In the genomic region with DNA sequence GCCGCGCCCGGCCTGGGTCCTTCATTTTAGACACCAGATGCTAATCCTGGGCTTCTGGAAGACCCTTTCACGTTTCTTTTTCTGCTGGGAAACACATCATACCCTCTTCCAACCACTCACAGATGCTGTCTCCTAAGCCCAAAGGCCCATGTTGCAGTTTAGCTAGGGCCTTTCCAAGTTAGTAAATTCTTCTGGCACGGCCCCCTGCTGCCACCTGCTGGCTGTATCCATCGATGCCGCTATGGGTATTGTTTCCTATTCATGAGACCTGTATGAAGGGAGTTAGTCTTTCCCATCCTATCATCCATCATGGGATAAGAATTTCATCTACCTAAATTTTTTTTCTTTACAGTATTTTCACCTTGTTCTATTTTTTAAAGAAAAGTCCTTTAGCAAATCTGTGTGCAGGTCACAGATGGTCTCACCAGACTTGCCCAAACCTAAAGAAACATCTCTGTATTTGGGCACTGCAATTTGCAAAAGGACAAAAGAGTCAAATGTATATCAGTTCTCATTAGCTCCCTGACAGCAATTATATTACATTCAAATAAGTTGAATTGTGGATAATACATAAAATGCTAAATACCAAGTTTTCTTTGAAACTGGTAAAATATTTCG, we compare ENCODE assay signal across 8 cellular contexts. TPM values are rescaled to one million over a fixed set of nuclear protein-coding genes. Genes with fewer than 3 reads are reported as not detected.
DNase-seq lines count a peak whose midpoint lies in the region; ATAC-seq and TF ChIP-seq lines count a peak whose summit lies in the region.

No MANE protein-coding gene starts in this region.

- H2AFZ ChIP-seq in neural cell (ENCODE audit: low read depth, low read length), result no peak overlapping the region

- TF ChIP-seq POLR2A in esophagus muscularis mucosa (IDR thresholded peaks at IDR 0.05; ENCODE audit: low read depth) (no peak), stomach (IDR thresholded peaks at IDR 0.05) (no peak)

- ATAC-seq in GM21447 (IDR thresholded peaks at IDR 0.05; ENCODE audit: unreplicated experiment), result no peak

- TF ChIP-seq EP300 in esophagus muscularis mucosa (IDR thresholded peaks at IDR 0.05) (no peak), neural cell (conservative IDR thresholded peaks at IDR 0.05; ENCODE audit: poor library complexity, severe bottlenecking) (no peak), stomach (IDR thresholded peaks at IDR 0.05) (no peak)

- no peaks in the 10 kb centered on the region for H3K36me3 ChIP-seq in esophagus muscularis mucosa
- no peaks in the 10 kb centered on the region for H3K36me3 ChIP-seq in neural cell (ENCODE audit: insufficient read depth, low read length)
- no peaks in the 10 kb centered on the region for H3K36me3 ChIP-seq in stomach

- no peaks in the 10 kb centered on the region for H3K9me2 ChIP-seq in neural cell (ENCODE audit: insufficient read depth, low read length)

- no peaks in the 10 kb centered on the region for H3F3A ChIP-seq in neural cell (ENCODE audit: insufficient read depth, low read length, poor library complexity, severe bottlenecking)

- H3K4me1 ChIP-seq in esophagus muscularis mucosa, result no peaks in the 10 kb centered on the region
- peaks cover 0 to 14% (median 10%) of the 10 kb centered on the region in 4 donors for H3K4me1 ChIP-seq in stomach

- H3K4me2 ChIP-seq in neural cell (ENCODE audit: low read length), result no peak overlapping the region

- no peaks in the 10 kb centered on the region for H3K27me3 ChIP-seq in esophagus muscularis mucosa
- H3K27me3 ChIP-seq in neural cell (ENCODE audit: insufficient read depth, low read depth, low read length), result no peaks in the 10 kb centered on the region
- H3K27me3 ChIP-seq in stomach, result no peaks in the 10 kb centered on the region

- H3K9me3 ChIP-seq in esophagus muscularis mucosa (no peaks in the 10 kb centered on the region), neural cell (ENCODE audit: low read length) (no peaks in the 10 kb centered on the region), stomach (no peaks in the 10 kb centered on the region)

- H3K79me2 ChIP-seq in neural cell (replicated peaks; ENCODE audit: insufficient read depth, low read length), result no peaks in the 10 kb centered on the region

- TF ChIP-seq CTCF in esophagus muscularis mucosa (IDR thresholded peaks at IDR 0.05) (peak; percentile 66 to 77 (median 67)), neural cell (IDR thresholded peaks at IDR 0.05; ENCODE audit: poor library complexity, severe bottlenecking) (peak; percentile 69), stomach (IDR thresholded peaks at IDR 0.05) (peak in 5 of 7 experiments; percentile 57 to 77 (median 61))

- no peaks in the 10 kb centered on the region for H4K20me1 ChIP-seq in neural cell (ENCODE audit: insufficient read depth)

- 46% methylated on average over 8 of the region's 8 CpGs for WGBS in esophagus muscularis mucosa
- 46 to 49% (median 48%) methylated on average over 8 of the region's 8 CpGs for WGBS in stomach, 5 donors

- H3K4me3 ChIP-seq in esophagus muscularis mucosa (no peak overlapping the region), neural cell (ENCODE audit: low read length) (no peak overlapping the region), stomach (no peak overlapping the region)

- no peak overlapping the region for H3K9ac ChIP-seq in neural cell (ENCODE audit: low read length)

- H3K27ac ChIP-seq in esophagus muscularis mucosa (replicated peaks in 1 of 4) (no peak overlapping the region), neural cell (ENCODE audit: low read length) (no peak overlapping the region), stomach (no peak overlapping the region)

- intact Hi-C loops in esophagus muscularis mucosa (cut with DNase I), result loop anchor here (5.0 kb wide), 1 partner anchor 39 kb away; a partner anchor contains a TSS
- intact Hi-C loops in stomach (cut with DNase I; ENCODE audit: low total_unique reads), result no loop called here

- TF ChIP-seq RAD21 in neural cell (conservative IDR thresholded peaks at IDR 0.05), result peak; percentile 75

- DNase-seq in ELF-1 (ENCODE audit: low read depth, low spot score), result peak; percentile 91
- peak; percentile 26 for DNase-seq in HS-5 (ENCODE audit: low read depth)
- DNase-seq in OCI-M1 (lab: John Stamatoyannopoulos, UW), result peak; percentile 81
- peak; percentile 55 for DNase-seq in activated T-cell treated with anti-CD3 and anti-CD28 coated beads for 4 hours
- DNase-seq in esophagus muscularis mucosa (ENCODE audit: extremely low spot score), result peak; percentile 92
- DNase-seq in stomach, result peak; percentile 87

TF ChIP-seq in neural cell, 6 proteins besides CTCF, POLR2A, EP300 and RAD21:
- TF ChIP-seq, protein P1, sequence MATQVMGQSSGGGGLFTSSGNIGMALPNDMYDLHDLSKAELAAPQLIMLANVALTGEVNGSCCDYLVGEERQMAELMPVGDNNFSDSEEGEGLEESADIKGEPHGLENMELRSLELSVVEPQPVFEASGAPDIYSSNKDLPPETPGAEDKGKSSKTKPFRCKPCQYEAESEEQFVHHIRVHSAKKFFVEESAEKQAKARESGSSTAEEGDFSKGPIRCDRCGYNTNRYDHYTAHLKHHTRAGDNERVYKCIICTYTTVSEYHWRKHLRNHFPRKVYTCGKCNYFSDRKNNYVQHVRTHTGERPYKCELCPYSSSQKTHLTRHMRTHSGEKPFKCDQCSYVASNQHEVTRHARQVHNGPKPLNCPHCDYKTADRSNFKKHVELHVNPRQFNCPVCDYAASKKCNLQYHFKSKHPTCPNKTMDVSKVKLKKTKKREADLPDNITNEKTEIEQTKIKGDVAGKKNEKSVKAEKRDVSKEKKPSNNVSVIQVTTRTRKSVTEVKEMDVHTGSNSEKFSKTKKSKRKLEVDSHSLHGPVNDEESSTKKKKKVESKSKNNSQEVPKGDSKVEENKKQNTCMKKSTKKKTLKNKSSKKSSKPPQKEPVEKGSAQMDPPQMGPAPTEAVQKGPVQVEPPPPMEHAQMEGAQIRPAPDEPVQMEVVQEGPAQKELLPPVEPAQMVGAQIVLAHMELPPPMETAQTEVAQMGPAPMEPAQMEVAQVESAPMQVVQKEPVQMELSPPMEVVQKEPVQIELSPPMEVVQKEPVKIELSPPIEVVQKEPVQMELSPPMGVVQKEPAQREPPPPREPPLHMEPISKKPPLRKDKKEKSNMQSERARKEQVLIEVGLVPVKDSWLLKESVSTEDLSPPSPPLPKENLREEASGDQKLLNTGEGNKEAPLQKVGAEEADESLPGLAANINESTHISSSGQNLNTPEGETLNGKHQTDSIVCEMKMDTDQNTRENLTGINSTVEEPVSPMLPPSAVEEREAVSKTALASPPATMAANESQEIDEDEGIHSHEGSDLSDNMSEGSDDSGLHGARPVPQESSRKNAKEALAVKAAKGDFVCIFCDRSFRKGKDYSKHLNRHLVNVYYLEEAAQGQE (IDR thresholded peaks at IDR 0.05; ENCODE audit: borderline replicate concordance), result no peak
- TF ChIP-seq POLR2AphosphoS5 (IDR thresholded peaks at IDR 0.05) (no peak), MXI1 (conservative IDR thresholded peaks at IDR 0.05; ENCODE audit: poor library complexity, severe bottlenecking) (no peak), EZH2 (IDR thresholded peaks at IDR 0.05; ENCODE audit: borderline replicate concordance, insufficient read depth, low read length, poor library complexity, severe bottlenecking) (no peak), SMC3 (conservative IDR thresholded peaks at IDR 0.05; ENCODE audit: poor library complexity) (peak; percentile 73), TAF1 (IDR thresholded peaks at IDR 0.05; ENCODE audit: low read depth) (no peak)

RNA-seq across cellular contexts. Expression of a gene that starts 37.8 kb away (rescaled TPM):
- total RNA-seq in esophagus muscularis mucosa (10 to 100 TPM in 1 of 4 donors, 1 to 10 TPM in 3; 2.8 to 10.7 (median 3.3) TPM), stomach (10 to 100 TPM in 4 of 5 donors, under 1 TPM in 1; 0.29 to 25.6 (median 17.9) TPM)
- polyA plus RNA-seq in neural cell (11.6 and 12.1 TPM in 2 replicates), stomach (1 to 10 TPM in 2 of 3 donors, under 1 TPM in 1; 0.76 to 3.0 (median 2.2) TPM)
- 27.8 and 32.8 TPM in 2 replicates for polyA minus RNA-seq in neural cell

RNA-seq across cellular contexts. Expression of a gene that starts 40.2 kb away (rescaled TPM):
- total RNA-seq in esophagus muscularis mucosa (10 to 100 TPM in 1 of 4 donors, 1 to 10 TPM in 3; 7.2 to 10.6 (median 9.4) TPM), stomach (10 to 100 TPM in 2 of 5 donors, 1 to 10 TPM in 2, under 1 TPM in 1; 0.58 to 25.5 (median 7.5) TPM)
- polyA plus RNA-seq in neural cell (8.9 and 12.1 TPM in 2 replicates), stomach (1 to 10 TPM; 3.6 to 7.9 (median 5.2) TPM)
- 16.8 TPM in 2 replicates for polyA minus RNA-seq in neural cell

Comparison
In these comparisons a context has a peak if more than half of its experiments do, and no peak if none do; other contexts are left out.
1. DNase-seq: peak in every context shown above with its lines; median percentile 92 in esophagus muscularis mucosa; 91 in ELF-1; 87 in stomach; 81 in OCI-M1; 55 in activated T-cell treated with anti-CD3 and anti-CD28 coated beads for 4 hours; 26 in HS-5.